33 cellular contexts compared by ENCODE assay signal in the genomic region with DNA sequence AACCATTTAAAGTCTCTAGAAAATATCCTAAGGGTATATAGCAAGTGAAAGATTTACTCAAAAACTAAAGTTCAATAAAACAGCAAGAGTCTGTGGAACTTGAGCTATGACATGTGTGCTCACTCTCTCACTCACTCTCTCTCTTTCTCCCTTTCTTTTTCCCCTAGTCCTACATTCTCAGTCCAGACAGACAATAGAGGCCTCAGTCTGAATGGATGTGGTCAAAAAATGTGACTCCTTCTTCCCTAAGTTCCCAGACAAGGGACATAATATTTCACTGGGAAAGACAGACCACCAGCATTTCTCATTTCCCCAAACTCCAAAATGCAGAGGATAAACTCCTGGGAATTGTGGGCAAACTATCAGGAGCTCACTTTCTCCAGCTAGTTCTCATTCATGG. TPM values are rescaled to one million over a fixed set of nuclear protein-coding genes. Genes with fewer than 3 reads are reported as not detected.
"Had no signal": no experiment of that assay in that cellular context is flagged by ENCODE, and none has a peak within 500 bp of the region (broad histone marks: within the 10 kb centered on the region; RNA-seq: fewer than 3 reads in every experiment).

No MANE protein-coding gene starts in this region.

- ATAC-seq: activated CD4-positive, CD25-positive, alpha-beta regulatory T cell treated with anti-CD3 and anti-CD28 coated beads, Interleukin-2, amount 50 U/mL, for 24 hours; activated naive CD4-positive, alpha-beta T cell treated with anti-CD3 and anti-CD28 coated beads, Interleukin-2, amount 50 U/mL, for 72 hours; activated T-cell treated with anti-CD3 and anti-CD28 coated beads, Interleukin-2, amount 50 U/mL, for 72 hours; effector memory CD8-positive, alpha-beta T cell; gastroesophageal sphincter; heart right ventricle; T-helper 17 cell had no signal

- H3K4me1 Mint-ChIP-seq: activated B cell treated with CpG ODN at 0.5 μM for 24 hours; activated CD4-positive, alpha-beta T cell treated with anti-CD3 and anti-CD28 coated beads, Interleukin-2, amount 10 ng/mL, durations not matched to agents 7 days and 5 days; activated naive CD4-positive, alpha-beta T cell treated with anti-CD3 and anti-CD28 coated beads, Interleukin-2, amount 10 ng/mL, durations not matched to agents 7 days and 5 days; activated naive CD8-positive, alpha-beta T cell treated with anti-CD3 and anti-CD28 coated beads, Interleukin-2, amount 10 ng/mL, durations not matched to agents 7 days and 5 days; central memory CD8-positive, alpha-beta T cell; T-helper 17 cell had no signal

- H3K27ac ChIP-seq: ascending aorta, brain microvascular endothelial cell, coronary artery, dorsolateral prefrontal cortex, esophagus muscularis mucosa, foreskin keratinocyte, gastroesophageal sphincter, heart right ventricle, WERI-Rb-1 had no signal

- H3K4me3 ChIP-seq: ascending aorta, coronary artery, dorsolateral prefrontal cortex, esophagus muscularis mucosa, gastroesophageal sphincter, heart right ventricle had no signal

- H3K36me3 ChIP-seq: ascending aorta, brain microvascular endothelial cell, esophagus muscularis mucosa, gastroesophageal sphincter, heart right ventricle, WERI-Rb-1 had no signal

- DNase-seq: activated B cell treated with CpG ODN at 0.5 μM for 24 hours; activated CD4-positive, alpha-beta memory T cell treated with anti-CD3 and anti-CD28 coated beads, Interleukin-2, amount 10 ng/mL, durations not matched to agents 7 days and 5 days; activated CD4-positive, alpha-beta T cell treated with anti-CD3 and anti-CD28 coated beads for 4 hours; activated CD4-positive, alpha-beta T cell treated with anti-CD3 and anti-CD28 coated beads, Interleukin-2, amount 10 ng/mL, durations not matched to agents 7 days and 5 days; activated CD4-positive, alpha-beta T cell treated with anti-CD3 and anti-CD28 coated beads, Interleukin-2, amount 50 U/mL, for 4 hours; activated CD8-positive, alpha-beta memory T cell treated with anti-CD3 and anti-CD28 coated beads, Interleukin-2, amount 50 U/mL, for 48 hours; activated gamma-delta T cell; activated naive CD4-positive, alpha-beta T cell; activated naive CD4-positive, alpha-beta T cell treated with anti-CD3 and anti-CD28 coated beads, Interleukin-2, amount 10 ng/mL, durations not matched to agents 7 days and 5 days; activated naive CD8-positive, alpha-beta T cell treated with anti-CD3 and anti-CD28 coated beads, Interleukin-2, amount 10 ng/mL, durations not matched to agents 7 days and 5 days; activated T-cell treated with anti-CD3 and anti-CD28 coated beads for 4 hours; activated T-cell treated with anti-CD3 and anti-CD28 coated beads, Interleukin-2, amount 50 U/mL, for 24 hours; activated T-cell treated with anti-CD3 and anti-CD28 coated beads, Interleukin-2, amount 50 U/mL, for 72 hours; brain microvascular endothelial cell; dorsolateral prefrontal cortex; effector memory CD8-positive, alpha-beta T cell; erythroblast; foreskin keratinocyte; heart right ventricle; T-helper 1 cell; T-helper 17 cell; T1000; WERI-Rb-1 had no signal

- H3K4me3 Mint-ChIP-seq: activated B cell treated with CpG ODN at 0.5 μM for 24 hours; activated CD4-positive, alpha-beta memory T cell treated with anti-CD3 and anti-CD28 coated beads, Interleukin-2, amount 10 ng/mL, durations not matched to agents 7 days and 5 days; activated CD4-positive, alpha-beta T cell treated with anti-CD3 and anti-CD28 coated beads, Interleukin-2, amount 10 ng/mL, durations not matched to agents 7 days and 5 days; activated naive CD4-positive, alpha-beta T cell treated with anti-CD3 and anti-CD28 coated beads, Interleukin-2, amount 10 ng/mL, durations not matched to agents 7 days and 5 days; activated naive CD8-positive, alpha-beta T cell treated with anti-CD3 and anti-CD28 coated beads, Interleukin-2, amount 10 ng/mL, durations not matched to agents 7 days and 5 days; activated T-cell treated with anti-CD3 and anti-CD28 coated beads, Interleukin-2, amount 50 U/mL, for 24 hours; activated T-cell treated with anti-CD3 and anti-CD28 coated beads, Interleukin-2, amount 50 U/mL, for 72 hours; central memory CD8-positive, alpha-beta T cell; dendritic cell treated with granulocyte-macrophage colony-stimulating factor and Interleukin-4, amounts not matched to agents 40 ng/mL and 50 ng/mL, for 4 days; effector memory CD8-positive, alpha-beta T cell; T-helper 17 cell; T-helper 2 cell treated with Interferon-gamma antibody and Interleukin-4, amounts not matched to agents 5 μg/mL and 100 μg/mL, for 36 hours had no signal

- H3K27ac Mint-ChIP-seq: activated B cell treated with CpG ODN at 0.5 μM for 24 hours; activated CD4-positive, alpha-beta memory T cell treated with anti-CD3 and anti-CD28 coated beads, Interleukin-2, amount 10 ng/mL, durations not matched to agents 7 days and 5 days; activated CD4-positive, alpha-beta T cell treated with anti-CD3 and anti-CD28 coated beads, Interleukin-2, amount 10 ng/mL, durations not matched to agents 7 days and 5 days; activated naive CD4-positive, alpha-beta T cell treated with anti-CD3 and anti-CD28 coated beads, Interleukin-2, amount 10 ng/mL, durations not matched to agents 7 days and 5 days; activated naive CD4-positive, alpha-beta T cell treated with anti-CD3 and anti-CD28 coated beads, Interleukin-2, amount 50 U/mL, for 72 hours; activated naive CD8-positive, alpha-beta T cell treated with anti-CD3 and anti-CD28 coated beads, Interleukin-2, amount 10 ng/mL, durations not matched to agents 7 days and 5 days; activated T-cell treated with anti-CD3 and anti-CD28 coated beads, Interleukin-2, amount 50 U/mL, for 24 hours; activated T-cell treated with anti-CD3 and anti-CD28 coated beads, Interleukin-2, amount 50 U/mL, for 72 hours; dendritic cell treated with granulocyte-macrophage colony-stimulating factor and Interleukin-4, amounts not matched to agents 40 ng/mL and 50 ng/mL, for 4 days; effector memory CD8-positive, alpha-beta T cell; T-helper 17 cell; T-helper 2 cell treated with Interferon-gamma antibody and Interleukin-4, amounts not matched to agents 5 μg/mL and 100 μg/mL, for 36 hours had no signal

- H3K9me3 Mint-ChIP-seq: activated CD4-positive, alpha-beta memory T cell treated with anti-CD3 and anti-CD28 coated beads, Interleukin-2, amount 10 ng/mL, durations not matched to agents 7 days and 5 days; activated CD4-positive, alpha-beta T cell treated with anti-CD3 and anti-CD28 coated beads, Interleukin-2, amount 10 ng/mL, durations not matched to agents 7 days and 5 days; activated naive CD4-positive, alpha-beta T cell treated with anti-CD3 and anti-CD28 coated beads, Interleukin-2, amount 10 ng/mL, durations not matched to agents 7 days and 5 days; activated naive CD8-positive, alpha-beta T cell treated with anti-CD3 and anti-CD28 coated beads, Interleukin-2, amount 10 ng/mL, durations not matched to agents 7 days and 5 days; activated T-cell treated with anti-CD3 and anti-CD28 coated beads, Interleukin-2, amount 50 U/mL, for 24 hours; central memory CD8-positive, alpha-beta T cell; dendritic cell treated with granulocyte-macrophage colony-stimulating factor and Interleukin-4, amounts not matched to agents 40 ng/mL and 50 ng/mL, for 4 days; effector memory CD8-positive, alpha-beta T cell; T-helper 2 cell treated with Interferon-gamma antibody and Interleukin-4, amounts not matched to agents 5 μg/mL and 100 μg/mL, for 36 hours had no signal

- H3K27me3 ChIP-seq: ascending aorta, brain microvascular endothelial cell, esophagus muscularis mucosa, foreskin keratinocyte, gastroesophageal sphincter had no signal

- H3K4me1 ChIP-seq: ascending aorta had no signal

- H3K36me3 Mint-ChIP-seq: activated naive CD4-positive, alpha-beta T cell treated with anti-CD3 and anti-CD28 coated beads, Interleukin-2, amount 10 ng/mL, durations not matched to agents 7 days and 5 days; activated naive CD8-positive, alpha-beta T cell treated with anti-CD3 and anti-CD28 coated beads, Interleukin-2, amount 10 ng/mL, durations not matched to agents 7 days and 5 days had no signal

RNA-seq across cellular contexts. Expression of gene APLNR, which starts 17.6 kb away (rescaled TPM):
- total RNA-seq: activated B cell treated with CpG ODN at 0.5 μM for 24 hours; activated CD4-positive, alpha-beta memory T cell treated with anti-CD3 and anti-CD28 coated beads, Interleukin-2, amount 10 ng/mL, durations not matched to agents 7 days and 5 days; activated CD4-positive, alpha-beta T cell treated with anti-CD3 and anti-CD28 coated beads, Interleukin-2, amount 10 ng/mL, durations not matched to agents 7 days and 5 days; activated naive CD4-positive, alpha-beta T cell treated with anti-CD3 and anti-CD28 coated beads, Interleukin-2, amount 50 U/mL, for 72 hours; activated naive CD8-positive, alpha-beta T cell treated with anti-CD3 and anti-CD28 coated beads, Interleukin-2, amount 10 ng/mL, durations not matched to agents 7 days and 5 days; activated T-cell treated with anti-CD3 and anti-CD28 coated beads, Interleukin-2, amount 50 U/mL, for 72 hours; bronchial epithelial cell; foreskin keratinocyte; T-helper 17 cell had no signal
- polyA plus RNA-seq: foreskin keratinocyte had no signal
